Comparison of ENCODE assay signal across 20 cellular contexts in genomic region chr21:27734146-27734545, GRCh38.
A peak's percentile ranks its signal among the peaks of the same experiment; 100 is the strongest.
DNase-seq lines count a peak whose midpoint lies in the region; ATAC-seq and TF ChIP-seq lines count a peak whose summit lies in the region.
"Had no signal": no experiment of that assay in that cellular context is flagged by ENCODE, and none has a peak within 500 bp of the region (broad histone marks: within the 10 kb centered on the region; RNA-seq: fewer than 3 reads in every experiment).

No MANE protein-coding gene starts in this region.

- no peaks in the 10 kb centered on the region for H3F3A ChIP-seq in GM23248 (ENCODE audit: insufficient read depth)

- H3K4me1 ChIP-seq in GM23248 (ENCODE audit: insufficient read depth) = peaks cover 8% of the 10 kb centered on the region; the same call in 1 of the 2 replicates
- no peaks in the 10 kb centered on the region for H3K4me1 ChIP-seq in foreskin keratinocyte
- no peaks in the 10 kb centered on the region for H3K4me1 ChIP-seq in endodermal cell (ENCODE audit: control insufficient read depth, insufficient read depth, low read length)
- H3K4me1 ChIP-seq: upper lobe of left lung had no signal

- no peak overlapping the region; the same call in 1 of the 2 replicates for H2AFZ ChIP-seq in GM23248

- no peak overlapping the region for H3K27ac Mint-ChIP-seq in endodermal cell
- H3K27ac Mint-ChIP-seq: activated CD8-positive, alpha-beta T cell treated with anti-CD3 and anti-CD28 coated beads, Interleukin-2, amount 10 ng/mL, durations not matched to agents 7 days and 5 days; stimulated activated memory B cell treated with anti-CD40 and anti-IgM and Interleukin-4, amounts not matched to agents 10 μg/mL and 1 μg/mL and 100 μg/mL, for 72 hours had no signal

- DNase-seq in A172 (ENCODE audit: low spot score) (peak; percentile 35), GM23248 (peak; percentile 69), astrocyte of the hippocampus (ENCODE audit: low read depth, low spot score) (peak; percentile 69), foreskin keratinocyte (peak; percentile 55 to 73), endodermal cell (no peak)
- no peak for DNase-seq in activated CD8-positive, alpha-beta memory T cell treated with anti-CD3 and anti-CD28 coated beads, Interleukin-2, amount 50 U/mL, for 4 hours
- DNase-seq: activated CD8-positive, alpha-beta T cell treated with anti-CD3 and anti-CD28 coated beads, Interleukin-2, amount 10 ng/mL, durations not matched to agents 7 days and 5 days; activated gamma-delta T cell; Calu3; effector memory CD4-positive, alpha-beta T cell; head of caudate nucleus; KBM-7; NCI-H1105; NCI-H2171 treated with DMSO at 0.1 percent for 48 hours; upper lobe of left lung had no signal

- H3K9me3 ChIP-seq in GM23248 (ENCODE audit: low read depth) (no peaks in the 10 kb centered on the region), endodermal cell (ENCODE audit: control insufficient read depth, low read length) (no peaks in the 10 kb centered on the region)
- H3K9me3 ChIP-seq: upper lobe of left lung had no signal

- H3K4me1 Mint-ChIP-seq in endodermal cell = no peaks in the 10 kb centered on the region
- H3K4me1 Mint-ChIP-seq: stimulated activated memory B cell treated with anti-CD40 and anti-IgM and Interleukin-4, amounts not matched to agents 10 μg/mL and 1 μg/mL and 100 μg/mL, for 72 hours had no signal

- ATAC-seq in foreskin keratinocyte = peak; percentile 34
- ATAC-seq in GM19395 (IDR thresholded peaks at IDR 0.05; ENCODE audit: unreplicated experiment) = no peak
- ATAC-seq in HG02870 (IDR thresholded peaks at IDR 0.05; ENCODE audit: unreplicated experiment) = no peak
- ATAC-seq: activated CD8-positive, alpha-beta T cell treated with anti-CD3 and anti-CD28 coated beads, Interleukin-2, amount 10 ng/mL, durations not matched to agents 7 days and 5 days; stimulated activated memory B cell treated with anti-CD40 and anti-IgM and Interleukin-4, amounts not matched to agents 10 μg/mL and 1 μg/mL and 100 μg/mL, for 72 hours had no signal

- H3K36me3 Mint-ChIP-seq in endodermal cell (ENCODE audit: low read depth) = no peaks in the 10 kb centered on the region
- H3K36me3 Mint-ChIP-seq: stimulated activated memory B cell treated with anti-CD40 and anti-IgM and Interleukin-4, amounts not matched to agents 10 μg/mL and 1 μg/mL and 100 μg/mL, for 72 hours had no signal

- no peaks in the 10 kb centered on the region for H3K79me2 ChIP-seq in GM23248 (ENCODE audit: insufficient read depth)

- H3K4me3 ChIP-seq in GM23248 (no peak overlapping the region), endodermal cell (ENCODE audit: low read length) (no peak overlapping the region)
- H3K4me3 ChIP-seq: cardiac muscle cell, skin epidermis, upper lobe of left lung had no signal

- H3K9ac ChIP-seq in GM23248 (no peak overlapping the region), endodermal cell (ENCODE audit: extremely low read depth, low read length, poor library complexity, severe bottlenecking) (no peak overlapping the region)

- no peaks in the 10 kb centered on the region for H3K27me3 ChIP-seq in GM23248 (replicated peaks; ENCODE audit: insufficient read depth)
- no peaks in the 10 kb centered on the region for H3K27me3 ChIP-seq in foreskin keratinocyte
- no peaks in the 10 kb centered on the region for H3K27me3 ChIP-seq in endodermal cell (ENCODE audit: control insufficient read depth, insufficient read depth, low read length, poor library complexity, severe bottlenecking)
- H3K27me3 ChIP-seq: cardiac muscle cell, upper lobe of left lung had no signal

- no peak for TF ChIP-seq CTCF in foreskin keratinocyte (conservative IDR thresholded peaks at IDR 0.05)
- TF ChIP-seq CTCF in endodermal cell (conservative IDR thresholded peaks at IDR 0.05) = no peak

- H3K36me3 ChIP-seq in GM23248 (ENCODE audit: low read depth) (no peaks in the 10 kb centered on the region), endodermal cell (ENCODE audit: control insufficient read depth, insufficient read depth, low read length) (no peaks in the 10 kb centered on the region)
- H3K36me3 ChIP-seq: cardiac muscle cell, upper lobe of left lung had no signal

- H3K9me3 Mint-ChIP-seq in endodermal cell = peaks cover 11% of the 10 kb centered on the region

- H3K27ac ChIP-seq in GM23248 (peak overlapping the region; percentile 21; the same call in 1 of the 2 replicates), foreskin keratinocyte (no peak overlapping the region), endodermal cell (ENCODE audit: low read depth, low read length) (no peak overlapping the region)
- H3K27ac ChIP-seq: cardiac muscle cell, skin epidermis, upper lobe of left lung had no signal

- H3K4me3 Mint-ChIP-seq in endodermal cell = no peak overlapping the region
- H3K4me3 Mint-ChIP-seq: activated CD8-positive, alpha-beta T cell treated with anti-CD3 and anti-CD28 coated beads, Interleukin-2, amount 10 ng/mL, durations not matched to agents 7 days and 5 days; stimulated activated memory B cell treated with anti-CD40 and anti-IgM and Interleukin-4, amounts not matched to agents 10 μg/mL and 1 μg/mL and 100 μg/mL, for 72 hours had no signal

- no peak overlapping the region for H3K4me2 ChIP-seq in GM23248 (ENCODE audit: unreplicated experiment)

- H3K27me3 Mint-ChIP-seq in endodermal cell (ENCODE audit: insufficient read depth) = no peaks in the 10 kb centered on the region
- H3K27me3 Mint-ChIP-seq: stimulated activated memory B cell treated with anti-CD40 and anti-IgM and Interleukin-4, amounts not matched to agents 10 μg/mL and 1 μg/mL and 100 μg/mL, for 72 hours had no signal

- no peaks in the 10 kb centered on the region for H4K20me1 ChIP-seq in GM23248 (ENCODE audit: insufficient read depth)

- no peaks in the 10 kb centered on the region for H3K9me2 ChIP-seq in GM23248 (ENCODE audit: insufficient read depth)

- in situ Hi-C loops in GM23248 (cut with MboI) = no loop called here

Comparison
In these comparisons a context has a peak if more than half of its experiments do, and no peak if none do; other contexts are left out.
1. DNase-seq: peak in A172 (single experiment), GM23248 (single experiment), astrocyte of the hippocampus (single experiment) and foreskin keratinocyte (2 of 2); none in endodermal cell (single experiment) and activated CD8-positive, alpha-beta memory T cell treated with anti-CD3 and anti-CD28 coated beads, Interleukin-2, amount 50 U/mL, for 4 hours (single experiment).